Comparison of ENCODE assay signal across 1 cellular context in genomic region chr16:88508868-88509748, GRCh38.
TF ChIP-seq lines count a peak whose summit lies in the region.

No MANE protein-coding gene starts in this region.

TF ChIP-seq in K562, 482 proteins besides CTCF, POLR2A, EP300 and RAD21 (continued from another document and continues in another):
- TF ChIP-seq ATF6 (CRISPR knock-in tag; IDR thresholded peaks at IDR 0.05): peak; percentile 75; the same call in 1 of the 2 replicates
- no peak for TF ChIP-seq ATF1 (CRISPR knock-in tag; IDR thresholded peaks at IDR 0.05)
- TF ChIP-seq ATF1 (tag; IDR thresholded peaks at IDR 0.05): peak; percentile 74
- peak; percentile 86 for TF ChIP-seq USF1 (CRISPR knock-in tag; IDR thresholded peaks at IDR 0.05)
- no peak for TF ChIP-seq ZNF3 (CRISPR knock-in tag; IDR thresholded peaks at IDR 0.05)
- TF ChIP-seq SP1 (CRISPR knock-in tag; IDR thresholded peaks at IDR 0.05): no peak
- TF ChIP-seq ZNF592 (IDR thresholded peaks at IDR 0.05): peak; percentile 87
- no peak for TF ChIP-seq FOXM1 (IDR thresholded peaks at IDR 0.05; ENCODE audit: low read depth)
- TF ChIP-seq FOXM1 (CRISPR knock-in tag; IDR thresholded peaks at IDR 0.05; ENCODE audit: low read depth): no peak
- peak; percentile 52 to 53 for TF ChIP-seq NRF1 (conservative IDR thresholded peaks at IDR 0.05 in 1 of 2, IDR thresholded peaks at IDR 0.05 in 1 of 2)
- TF ChIP-seq GABPB2 (CRISPR knock-in tag; conservative IDR thresholded peaks at IDR 0.05): no peak
- peak; percentile 53 for TF ChIP-seq DACH1 (IDR thresholded peaks at IDR 0.05; ENCODE audit: partially characterized antibody)
- no peak for TF ChIP-seq CLOCK (CRISPR knock-in tag; IDR thresholded peaks at IDR 0.05; ENCODE audit: borderline replicate concordance)
- no peak for TF ChIP-seq ZNF274 (IDR thresholded peaks at IDR 0.05; ENCODE audit: borderline replicate concordance, low read depth, low read length)
- no peak for TF ChIP-seq MCM3 (IDR thresholded peaks at IDR 0.05)
- no peak for TF ChIP-seq ZBTB40 (IDR thresholded peaks at IDR 0.05)
- TF ChIP-seq ZBTB40 (CRISPR knock-in tag; IDR thresholded peaks at IDR 0.05): no peak
- TF ChIP-seq IRF1 (CRISPR knock-in tag; IDR thresholded peaks at IDR 0.05; ENCODE audit: borderline replicate concordance): no peak
- TF ChIP-seq ZNF316 (IDR thresholded peaks at IDR 0.05): no peak
- TF ChIP-seq ZBTB11 (CRISPR knock-in tag; IDR thresholded peaks at IDR 0.05): peak in 1 of 3 experiments; percentile 41; a peak in 1 of 6 replicates
- TF ChIP-seq MCM2 (IDR thresholded peaks at IDR 0.05; ENCODE audit: low read depth): no peak
- TF ChIP-seq HMG20B (CRISPR knock-in tag; IDR thresholded peaks at IDR 0.05): no peak
- no peak for TF ChIP-seq CBX5 (IDR thresholded peaks at IDR 0.05; ENCODE audit: borderline replicate concordance, low read depth)
- peak; percentile 30; the same call in 1 of the 2 replicates for TF ChIP-seq ZBTB33 (CRISPR knock-in tag; IDR thresholded peaks at IDR 0.05)
- TF ChIP-seq ZNF324 (CRISPR knock-in tag; IDR thresholded peaks at IDR 0.05): no peak
- no peak for TF ChIP-seq GABPA (tag; conservative IDR thresholded peaks at IDR 0.05; ENCODE audit: low read depth)
- TF ChIP-seq CAMTA2 (CRISPR knock-in tag; conservative IDR thresholded peaks at IDR 0.05): no peak
- no peak for TF ChIP-seq CGGBP1 (CRISPR knock-in tag; IDR thresholded peaks at IDR 0.05)
- no peak for TF ChIP-seq STAT5A (IDR thresholded peaks at IDR 0.05; ENCODE audit: borderline replicate concordance, low read length)
- no peak for TF ChIP-seq HCFC1 (IDR thresholded peaks at IDR 0.05; ENCODE audit: low read depth, low read length)
- TF ChIP-seq ZNF436 (CRISPR knock-in tag; IDR thresholded peaks at IDR 0.05): no peak
